ENCODE assay signal across 1 cellular context in genomic region chr17:41516147-41516827, GRCh38.
TF ChIP-seq lines count a peak whose summit lies in the region.

No MANE protein-coding gene starts in this region.

TF ChIP-seq in K562, 482 proteins besides CTCF, POLR2A, EP300 and RAD21:
- TF ChIP-seq ZFP36 (IDR thresholded peaks at IDR 0.05; ENCODE audit: low read depth, low read length, partially characterized antibody) (peak; percentile 92), FOXP1 (CRISPR knock-in tag; IDR thresholded peaks at IDR 0.05) (no peak)
TF ChIP-seq in K562: peak in this region for 1.
